1 cellular context compared by ENCODE assay signal in genomic region chr2:109921543-109922384, GRCh38. TPM values are rescaled to one million over a fixed set of nuclear protein-coding genes. Genes with fewer than 3 reads are reported as not detected.
"Had no signal": no experiment of that assay in that cellular context is flagged by ENCODE, and none has a peak within 500 bp of the region (broad histone marks: within the 10 kb centered on the region; RNA-seq: fewer than 3 reads in every experiment).

No MANE protein-coding gene starts in this region.

RNA-seq across cellular contexts. Expression of gene LIMS3, which starts 23.3 kb away (rescaled TPM):
- total RNA-seq: activated CD4-positive, alpha-beta T cell treated with anti-CD3 and anti-CD28 coated beads, Interleukin-2, amount 10 ng/mL, durations not matched to agents 7 days and 5 days had no signal
